36 cellular contexts compared by ENCODE assay signal in the genomic region with DNA sequence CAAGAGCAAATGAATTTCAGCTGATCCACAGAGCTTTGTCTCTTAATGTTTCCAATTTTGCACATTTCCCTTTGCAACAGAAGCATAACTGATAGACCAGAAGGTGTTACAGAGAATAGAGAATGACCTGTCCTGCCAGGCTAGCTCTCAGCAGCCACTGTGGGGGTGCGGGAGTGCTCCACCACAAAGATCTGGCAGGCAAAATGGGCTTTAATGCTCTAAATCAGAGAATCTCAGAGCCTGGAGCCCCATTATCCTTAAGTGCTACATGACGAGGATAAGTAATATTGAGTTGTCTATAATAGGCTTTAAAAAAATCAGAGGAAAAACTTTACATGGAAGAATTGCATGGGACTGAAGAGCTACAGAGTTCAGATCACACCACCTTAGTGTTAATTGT.
"Had no signal": no experiment of that assay in that cellular context is flagged by ENCODE, and none has a peak within 500 bp of the region (broad histone marks: within the 10 kb centered on the region; RNA-seq: fewer than 3 reads in every experiment).

No MANE protein-coding gene starts in this region.

- H3K4me3 ChIP-seq: MG63 had no signal

- H3K9me3 ChIP-seq: MG63 had no signal

- H3K4me2 ChIP-seq: KMS-11 had no signal

- H3K9ac ChIP-seq: KMS-11 had no signal

- DNase-seq: Karpas-422, Kasumi-1, MG63, MM.1S, MV-4-11, NCI-H1048, NCI-H1092, NCI-H1092 treated with DMSO at 0.1 percent for 48 hours, NCI-H1105, NCI-H1105 treated with DMSO at 0.1 percent for 48 hours, NCI-H1417, NCI-H1417 treated with DMSO at 0.1 percent for 48 hours, NCI-H1436, NCI-H1436 treated with DMSO at 0.1 percent for 48 hours, NCI-H146, NCI-H1694, NCI-H1694 treated with DMSO at 0.1 percent for 48 hours, NCI-H187, NCI-H187 treated with DMSO at 0.1 percent for 48 hours, NCI-H1930, NCI-H2029, NCI-H2029 treated with DMSO at 0.1 percent for 48 hours, NCI-H2081, NCI-H2081 treated with DMSO at 0.1 percent for 48 hours, NCI-H2107, NCI-H2171, NCI-H2171 treated with DMSO at 0.1 percent for 48 hours, NCI-H2227 treated with DMSO at 0.1 percent for 48 hours, NCI-H226, NCI-H345, NCI-H446, NCI-H446 treated with DMSO at 0.1 percent for 48 hours, NCI-H510A, NCI-H510A treated with DMSO at 0.1 percent for 48 hours, NCI-H524 had no signal

- H3K36me3 ChIP-seq: MG63 had no signal

- H3K27ac ChIP-seq: KMS-11 had no signal

- H3K27me3 ChIP-seq: MG63 had no signal
